13 cellular contexts compared by ENCODE assay signal in genomic region chr10:42932116-42932515, GRCh38.
"Had no signal": no experiment of that assay in that cellular context is flagged by ENCODE, and none has a peak within 500 bp of the region (broad histone marks: within the 10 kb centered on the region; RNA-seq: fewer than 3 reads in every experiment).

No MANE protein-coding gene starts in this region.

- FAIRE-seq: astrocyte, frontal cortex, pancreas had no signal

- H3K4me1 Mint-ChIP-seq: activated T-helper 17 cell treated with anti-CD3 and anti-CD28 coated beads, Interleukin-2, amount 50 U/mL, for 72 hours had no signal

- H3K27ac Mint-ChIP-seq: activated T-cell treated with anti-CD3 and anti-CD28 coated beads, Interleukin-2, amount 50 U/mL, for 24 hours; activated T-helper 17 cell treated with anti-CD3 and anti-CD28 coated beads, Interleukin-2, amount 50 U/mL, for 72 hours; stimulated activated naive CD8-positive, alpha-beta T cell treated with anti-CD3 and anti-CD28 coated beads, Interleukin-15, Interleukin-2, amounts not matched to agents 100 ng/mL and 50 ng/mL, for 24 hours had no signal

- H3K9me3 ChIP-seq: esophagus muscularis mucosa, mucosa of descending colon, pancreas, tibial nerve had no signal

- ATAC-seq: effector memory CD8-positive, alpha-beta T cell had no signal

- H3K9me3 Mint-ChIP-seq: activated CD8-positive, alpha-beta T cell treated with anti-CD3 and anti-CD28 coated beads for 36 hours; activated naive CD4-positive, alpha-beta T cell treated with anti-CD3 and anti-CD28 coated beads, Interleukin-2, amount 50 U/mL, for 72 hours; activated T-cell treated with anti-CD3 and anti-CD28 coated beads, Interleukin-2, amount 50 U/mL, for 24 hours; activated T-helper 17 cell treated with anti-CD3 and anti-CD28 coated beads, Interleukin-2, amount 50 U/mL, for 72 hours; effector memory CD8-positive, alpha-beta T cell; stimulated activated naive CD8-positive, alpha-beta T cell treated with anti-CD3 and anti-CD28 coated beads, Interleukin-15, Interleukin-2, amounts not matched to agents 100 ng/mL and 50 ng/mL, for 24 hours had no signal

- H3K36me3 ChIP-seq: esophagus muscularis mucosa, pancreas, tibial nerve had no signal

- DNase-seq: effector memory CD8-positive, alpha-beta T cell; hippocampal formation had no signal

- H3K27ac ChIP-seq: esophagus muscularis mucosa, pancreas, tibial nerve had no signal

- H3K4me3 ChIP-seq: mucosa of descending colon, tibial nerve had no signal

- H3K36me3 Mint-ChIP-seq: activated naive CD4-positive, alpha-beta T cell treated with anti-CD3 and anti-CD28 coated beads, Interleukin-2, amount 50 U/mL, for 72 hours had no signal
